Comparison of ENCODE assay signal across 22 cellular contexts in the genomic region with DNA sequence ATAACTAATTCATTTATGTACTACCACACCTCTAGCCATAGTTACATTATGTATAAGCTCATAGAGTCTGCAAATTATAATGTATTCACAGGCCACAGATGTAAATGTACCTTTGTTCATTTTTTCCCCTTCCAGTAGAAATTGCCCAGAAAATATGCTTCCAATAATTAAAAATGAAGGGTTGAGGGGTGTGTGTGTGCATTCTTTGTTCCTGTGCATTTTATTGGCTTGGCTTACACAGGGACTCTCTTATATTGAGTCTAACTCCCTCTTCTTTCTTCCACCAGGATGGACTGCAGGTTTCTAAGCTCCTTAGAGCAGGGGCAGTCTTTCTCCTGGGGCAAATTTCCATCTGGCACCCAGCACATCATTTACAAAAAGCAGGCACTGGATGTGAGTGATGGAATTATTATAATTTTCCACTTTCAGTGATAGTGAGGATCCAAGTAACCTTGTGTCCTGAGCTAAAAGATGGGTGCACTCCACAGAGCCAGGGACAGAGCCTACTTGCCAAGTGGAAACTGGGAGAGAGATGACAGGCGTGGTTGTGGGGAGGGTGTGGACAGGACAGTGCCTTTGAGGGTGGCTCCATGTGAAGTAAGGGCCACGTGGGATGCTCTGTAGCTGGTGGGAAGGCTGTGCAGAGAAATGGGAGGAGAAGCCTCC. TPM values are rescaled to one million over a fixed set of nuclear protein-coding genes. Genes with fewer than 3 reads are reported as not detected.
A peak's percentile ranks its signal among the peaks of the same experiment; 100 is the strongest.
DNase-seq lines count a peak whose midpoint lies in the region; ATAC-seq and TF ChIP-seq lines count a peak whose summit lies in the region.
"Had no signal": no experiment of that assay in that cellular context is flagged by ENCODE, and none has a peak within 500 bp of the region (broad histone marks: within the 10 kb centered on the region; RNA-seq: fewer than 3 reads in every experiment).

No MANE protein-coding gene starts in this region.

- no peak overlapping the region for H3K4me2 ChIP-seq in osteoblast (ENCODE audit: insufficient read depth, low read length)
- H3K4me2 ChIP-seq: KMS-11 had no signal

- H3K9me3 ChIP-seq in SJSA1 (replicated peaks) = no peaks in the 10 kb centered on the region; the same call in 1 of the 2 replicates
- H3K9me3 ChIP-seq in osteoblast (ENCODE audit: low read depth, low read length) = no peaks in the 10 kb centered on the region
- H3K9me3 ChIP-seq in upper lobe of left lung = no peaks in the 10 kb centered on the region
- H3K9me3 ChIP-seq: lower lobe of right lung had no signal

- peaks cover 95% of the 10 kb centered on the region for H3K79me2 ChIP-seq in osteoblast (ENCODE audit: insufficient read depth, low read length)

- no peaks in the 10 kb centered on the region for H3K27me3 ChIP-seq in SJSA1 (replicated peaks)
- no peaks in the 10 kb centered on the region for H3K27me3 ChIP-seq in osteoblast (ENCODE audit: insufficient read depth, low read length)
- H3K27me3 ChIP-seq in upper lobe of left lung = no peaks in the 10 kb centered on the region

- H3K36me3 ChIP-seq in SJSA1 = peaks cover 74% of the 10 kb centered on the region
- peaks cover 52% of the 10 kb centered on the region for H3K36me3 ChIP-seq in osteoblast (ENCODE audit: insufficient read depth, low read length)
- no peaks in the 10 kb centered on the region for H3K36me3 ChIP-seq in upper lobe of left lung
- H3K36me3 ChIP-seq: lower lobe of right lung had no signal

- H3K4me1 ChIP-seq in SJSA1 (replicated peaks) (peaks cover 73% of the 10 kb centered on the region), osteoblast (ENCODE audit: insufficient read depth, low read length) (peaks cover 61% of the 10 kb centered on the region), upper lobe of left lung (peaks cover 11 to 29% (median 20%) of the 10 kb centered on the region in 4 donors)

- no peak for TF ChIP-seq POLR2A in upper lobe of left lung (IDR thresholded peaks at IDR 0.05)

- H2AFZ ChIP-seq in osteoblast (ENCODE audit: low read length) = no peak overlapping the region

- H3K9me3 Mint-ChIP-seq in T-cell = no peaks in the 10 kb centered on the region
- H3K9me3 Mint-ChIP-seq: activated B cell treated with CpG ODN at 0.5 μM for 24 hours had no signal

- CTCF ChIA-PET in T-cell (lab: Charles Lee) = no interaction called here

- H3K4me1 Mint-ChIP-seq in T-cell = peaks cover 0 to 4% (median 0%) of the 10 kb centered on the region in 3 donors
- H3K4me1 Mint-ChIP-seq: activated B cell treated with CpG ODN at 0.5 μM for 24 hours had no signal

- ATAC-seq in Right ventricle myocardium superior (ENCODE audit: poor library complexity) (peak; percentile 86), upper lobe of left lung (ENCODE audit: low FRiP score in 2 of 2) (peak; percentile 30 to 45), T-cell (replicated peaks in 1 of 4) (no peak), HG02870 (IDR thresholded peaks at IDR 0.05; ENCODE audit: unreplicated experiment) (no peak)
- ATAC-seq: activated CD8-positive, alpha-beta T cell treated with anti-CD3 and anti-CD28 coated beads, Interleukin-2, amount 10 ng/mL, durations not matched to agents 7 days and 5 days; naive thymus-derived CD4-positive, alpha-beta T cell had no signal

- no peak for TF ChIP-seq CTCF in osteoblast (IDR thresholded peaks at IDR 0.05; ENCODE audit: extremely low read depth, low read depth, low read length)
- no peak for TF ChIP-seq CTCF in upper lobe of left lung (IDR thresholded peaks at IDR 0.05)

- H3K4me3 ChIP-seq in SJSA1 (no peak overlapping the region), osteoblast (ENCODE audit: insufficient read depth, low read length) (no peak overlapping the region), upper lobe of left lung (no peak overlapping the region)
- H3K4me3 ChIP-seq: lower lobe of right lung had no signal

- peaks cover 3% of the 10 kb centered on the region for H4K20me1 ChIP-seq in osteoblast (ENCODE audit: insufficient read depth, low read length)

- H3K27ac Mint-ChIP-seq in T-cell = no peak overlapping the region
- H3K27ac Mint-ChIP-seq: activated B cell treated with CpG ODN at 0.5 μM for 24 hours; activated CD8-positive, alpha-beta T cell treated with anti-CD3 and anti-CD28 coated beads, Interleukin-2, amount 10 ng/mL, durations not matched to agents 7 days and 5 days; activated naive CD8-positive, alpha-beta T cell; naive thymus-derived CD4-positive, alpha-beta T cell had no signal

- H3K36me3 Mint-ChIP-seq in T-cell = no peaks in the 10 kb centered on the region
- H3K36me3 Mint-ChIP-seq: activated naive CD8-positive, alpha-beta T cell; naive thymus-derived CD4-positive, alpha-beta T cell had no signal

- DNase-seq in SJSA1 (ENCODE audit: low read depth in 1 of 2, low spot score in 2 of 2) = no peak
- peak; percentile 74 for DNase-seq in Right ventricle myocardium superior
- no peak for DNase-seq in osteoblast (ENCODE audit: insufficient read length, low spot score, missing footprints)
- DNase-seq in upper lobe of left lung = no peak
- DNase-seq in HK-2 (ENCODE audit: unreplicated experiment) = no peak
- DNase-seq in T-cell = no peak
- DNase-seq in substantia nigra (lab: John Stamatoyannopoulos, UW) = no peak
- DNase-seq: activated B cell treated with CpG ODN at 0.5 μM for 24 hours; activated CD8-positive, alpha-beta T cell treated with anti-CD3 and anti-CD28 coated beads, Interleukin-2, amount 10 ng/mL, durations not matched to agents 7 days and 5 days; activated T-cell treated with anti-CD3 and anti-CD28 coated beads, Interleukin-2, amount 50 U/mL, for 48 hours; erythroblast; lower lobe of right lung; naive thymus-derived CD4-positive, alpha-beta T cell; NCI-H1092; NCI-H2081; NCI-H510A treated with DMSO at 0.1 percent for 48 hours; SHP77; stimulated activated CD4-positive, alpha-beta T cell treated with anti-CD3 and anti-CD28 coated beads, Interleukin-12 subunit alpha, Interleukin-12 subunit beta, amount 100 ng/mL, for 4 hours; T-helper 2 cell had no signal

- POLR2A ChIA-PET in T-cell (lab: Charles Lee) = interaction anchor here in 1 of 2 donors (0.6 kb wide), 1 partner anchor 270 kb away, joined by 6 read pairs; no protein-coding TSS in a partner anchor

- no peak overlapping the region for H3K4me3 Mint-ChIP-seq in T-cell
- H3K4me3 Mint-ChIP-seq: activated B cell treated with CpG ODN at 0.5 μM for 24 hours; activated CD8-positive, alpha-beta T cell treated with anti-CD3 and anti-CD28 coated beads, Interleukin-2, amount 10 ng/mL, durations not matched to agents 7 days and 5 days; activated naive CD8-positive, alpha-beta T cell; naive thymus-derived CD4-positive, alpha-beta T cell had no signal

- H3K27ac ChIP-seq in SJSA1 (peak overlapping the region; percentile 62), osteoblast (ENCODE audit: low read depth, low read length) (peak overlapping the region; percentile 86), upper lobe of left lung (no peak overlapping the region), substantia nigra (ENCODE audit: low read depth, low read length, poor library complexity, severe bottlenecking) (no peak overlapping the region)
- H3K27ac ChIP-seq: KMS-11, lower lobe of right lung had no signal

- no peak for TF ChIP-seq EP300 in upper lobe of left lung (IDR thresholded peaks at IDR 0.05)

- WGBS in upper lobe of left lung, 2 donors = 55 to 77% methylated on average over 2 of the region's 2 CpGs

- intact Hi-C loops in Right ventricle myocardium superior (cut with DNase I) = no loop called here

- peaks cover 9 to 11% of the 10 kb centered on the region in 2 donors for H3K27me3 Mint-ChIP-seq in T-cell

RNA-seq across cellular contexts. Expression of a gene that starts 16.2 kb away (rescaled TPM):
- 1,151 and 1,739 TPM in 2 replicates for total RNA-seq in SJSA1 (2014; rRNA removed; shearing (Covaris generic))
- total RNA-seq in Right ventricle myocardium superior (769 TPM), osteoblast (680 and 715 TPM in 2 replicates), upper lobe of left lung (100 to 1,000 TPM; 105 to 705 (median 359) TPM), T-cell (1 to 10 TPM in 4 of 5 donors, not detected in 1; 1.9 to 2.4 (median 2.0) TPM)
- total RNA-seq: activated B cell treated with CpG ODN at 0.5 μM for 24 hours; activated CD8-positive, alpha-beta T cell treated with anti-CD3 and anti-CD28 coated beads, Interleukin-2, amount 10 ng/mL, durations not matched to agents 7 days and 5 days had no signal

Comparison
In these comparisons a context has a peak if more than half of its experiments do, and no peak if none do; other contexts are left out.
1. H3K27ac ChIP-seq: peak in SJSA1 (single experiment) and osteoblast (single experiment); none in upper lobe of left lung (0 of 4) and substantia nigra (single experiment).
2. ATAC-seq: peak in Right ventricle myocardium superior (single experiment) and upper lobe of left lung (2 of 2); none in T-cell (0 of 4) and HG02870 (single experiment).
3. RNA of a gene that starts 16.2 kb away (total RNA-seq): 1,151 to 1,739 TPM in SJSA1, 769 TPM in Right ventricle myocardium superior (single experiment), 680 to 715 TPM in osteoblast and 105 to 705 TPM in upper lobe of left lung; 1.9 to 2.4 TPM in T-cell; every median in the first group is over 10 times any median in the second.